21 cellular contexts compared by ENCODE assay signal in the genomic region with DNA sequence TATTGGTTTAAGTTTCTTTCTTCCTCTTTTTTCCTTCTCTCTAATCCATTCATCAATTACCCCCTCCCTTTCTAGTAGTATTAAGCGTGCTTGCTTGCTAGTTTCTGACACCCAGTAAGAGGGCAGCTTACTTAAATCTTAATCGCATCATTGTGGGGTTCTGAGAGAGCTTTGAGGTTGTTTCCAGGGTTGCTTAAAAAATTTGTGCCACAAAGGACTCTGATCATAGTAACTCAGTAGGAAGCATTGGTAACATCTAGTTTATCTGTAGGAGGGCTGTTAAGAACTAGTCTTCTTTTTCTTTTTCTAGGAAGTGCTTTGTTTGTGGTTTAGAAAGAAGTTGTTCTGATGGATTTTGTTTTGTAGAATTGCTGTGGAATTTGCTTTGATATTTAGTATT. TPM values are rescaled to one million over a fixed set of nuclear protein-coding genes. Genes with fewer than 3 reads are reported as not detected.
DNase-seq lines count a peak whose midpoint lies in the region; ATAC-seq, FAIRE-seq and TF ChIP-seq lines count a peak whose summit lies in the region.
"Had no signal": no experiment of that assay in that cellular context is flagged by ENCODE, and none has a peak within 500 bp of the region (broad histone marks: within the 10 kb centered on the region; RNA-seq: fewer than 3 reads in every experiment).

No MANE protein-coding gene starts in this region.

- no peak for DNase-seq in activated CD4-positive, alpha-beta T cell treated with anti-CD3 and anti-CD28 coated beads, Interleukin-2, amount 10 ng/mL, durations not matched to agents 7 days and 5 days
- no peak for DNase-seq in activated CD4-positive, alpha-beta T cell treated with anti-CD3 and anti-CD28 coated beads, Interleukin-2, amount 50 U/mL, for 1 hour
- DNase-seq in NT2/D1 (ENCODE audit: low read depth, low spot score) (peak; percentile 58), ecto neural progenitor cell (ENCODE audit: low spot score) (peak; percentile 51), SW 1271 (lab: John Stamatoyannopoulos, UW) (no peak), small intestine (no peak), CD14-positive monocyte (ENCODE audit: low spot score) (no peak)
- DNase-seq in natural killer cell treated with Interleukin-12 subunit alpha and Interleukin-12 subunit beta and Interleukin-15 and Interleukin-18, amount 100 ng/mL, for 72 hours (ENCODE audit: low spot score): no peak
- DNase-seq: activated effector memory CD4-positive, alpha-beta T cell treated with Interleukin-2 at 50 U/mL for 16 hours; DMS79 treated with DMSO at 0.1 percent for 48 hours; GM23248; left colon; naive thymus-derived CD4-positive, alpha-beta T cell; NCI-H1105 treated with DMSO at 0.1 percent for 48 hours; NCI-H2029 treated with DMSO at 0.1 percent for 48 hours; NCI-H345; SIG-M5; sigmoid colon had no signal

- peaks cover 28% of the 10 kb centered on the region for H3K4me1 Mint-ChIP-seq in activated CD4-positive, alpha-beta T cell treated with anti-CD3 and anti-CD28 coated beads, Interleukin-2, amount 10 ng/mL, durations not matched to agents 7 days and 5 days
- H3K4me1 Mint-ChIP-seq in natural killer cell treated with Interleukin-12 subunit alpha and Interleukin-12 subunit beta and Interleukin-15 and Interleukin-18, amount 100 ng/mL, for 72 hours (ENCODE audit: low read depth in 2 of 2): peaks cover 25 to 26% of the 10 kb centered on the region in 2 donors
- peaks cover 8% of the 10 kb centered on the region for H3K4me1 Mint-ChIP-seq in CD14-positive monocyte

- H3K4me3 ChIP-seq in NT2/D1 (ENCODE audit: insufficient read length, low read depth): no peak overlapping the region
- H3K4me3 ChIP-seq in small intestine (ENCODE audit: low read depth in 1 of 2, low read length in 2 of 2): no peak overlapping the region
- H3K4me3 ChIP-seq: gastroesophageal sphincter, GM23248, sigmoid colon had no signal

- TF ChIP-seq CTCF in CD14-positive monocyte (IDR thresholded peaks at IDR 0.05): no peak

- H3K27ac Mint-ChIP-seq in activated CD4-positive, alpha-beta T cell treated with anti-CD3 and anti-CD28 coated beads, Interleukin-2, amount 10 ng/mL, durations not matched to agents 7 days and 5 days: peak overlapping the region; percentile 32
- peak overlapping the region; percentile 91 to 100 for H3K27ac Mint-ChIP-seq in natural killer cell treated with Interleukin-12 subunit alpha and Interleukin-12 subunit beta and Interleukin-15 and Interleukin-18, amount 100 ng/mL, for 72 hours
- H3K27ac Mint-ChIP-seq in CD14-positive monocyte: no peak overlapping the region
- H3K27ac Mint-ChIP-seq: B cell had no signal

- peaks cover 14% of the 10 kb centered on the region for H3K9me3 Mint-ChIP-seq in activated CD4-positive, alpha-beta T cell treated with anti-CD3 and anti-CD28 coated beads, Interleukin-2, amount 10 ng/mL, durations not matched to agents 7 days and 5 days
- peaks cover 2% of the 10 kb centered on the region for H3K9me3 Mint-ChIP-seq in natural killer cell treated with Interleukin-12 subunit alpha and Interleukin-12 subunit beta and Interleukin-15 and Interleukin-18, amount 100 ng/mL, for 72 hours
- peaks cover 6 to 15% (median 9%) of the 10 kb centered on the region in 7 donors for H3K9me3 Mint-ChIP-seq in CD14-positive monocyte

- H3K27ac ChIP-seq in small intestine (ENCODE audit: low read depth in 1 of 2, low read length in 1 of 2): no peak overlapping the region
- H3K27ac ChIP-seq: gastroesophageal sphincter, GM23248, sigmoid colon had no signal

- H3K4me3 Mint-ChIP-seq in activated CD4-positive, alpha-beta T cell treated with anti-CD3 and anti-CD28 coated beads, Interleukin-2, amount 10 ng/mL, durations not matched to agents 7 days and 5 days: no peak overlapping the region
- peak overlapping the region; percentile 8 for H3K4me3 Mint-ChIP-seq in natural killer cell treated with Interleukin-12 subunit alpha and Interleukin-12 subunit beta and Interleukin-15 and Interleukin-18, amount 100 ng/mL, for 72 hours
- H3K4me3 Mint-ChIP-seq in CD14-positive monocyte: no peak overlapping the region
- H3K4me3 Mint-ChIP-seq: B cell had no signal

- H3K27me3 ChIP-seq in NT2/D1 (ENCODE audit: insufficient read depth, insufficient read length) (peaks cover 7% of the 10 kb centered on the region), small intestine (ENCODE audit: control insufficient read depth in 2 of 2, insufficient read depth in 2 of 2, low read length in 2 of 2) (no peaks in the 10 kb centered on the region)
- H3K27me3 ChIP-seq: gastroesophageal sphincter, sigmoid colon had no signal

- H3K4me1 ChIP-seq in NT2/D1 (ENCODE audit: insufficient read depth, insufficient read length): no peaks in the 10 kb centered on the region
- no peaks in the 10 kb centered on the region for H3K4me1 ChIP-seq in small intestine (ENCODE audit: control insufficient read depth in 2 of 2, insufficient read depth in 1 of 2, low read depth in 1 of 2, low read length in 1 of 2)
- H3K4me1 ChIP-seq: gastroesophageal sphincter, sigmoid colon had no signal

- H3K9ac ChIP-seq in NT2/D1 (ENCODE audit: insufficient read length, low read depth): no peak overlapping the region
- H3K9ac ChIP-seq: GM23248 had no signal

- peak in 1 of 2 donors; percentile 38 for ATAC-seq in natural killer cell treated with Interleukin-12 subunit alpha and Interleukin-12 subunit beta and Interleukin-15 and Interleukin-18, amount 100 ng/mL, for 72 hours
- ATAC-seq: gastroesophageal sphincter; left colon; naive thymus-derived CD4-positive, alpha-beta T cell had no signal

- intact Hi-C loops in CD14-positive monocyte (cut with micrococcal nuclease): no loop called here

- CTCF ChIA-PET in activated CD4-positive, alpha-beta T cell treated with anti-CD3 and anti-CD28 coated beads, Interleukin-2, amount 10 ng/mL, durations not matched to agents 7 days and 5 days (lab: Charles Lee): no interaction called here

- 87 to 96% (median 93%) methylated on average over 2 of the region's 2 CpGs for WGBS in small intestine, 3 donors

- peaks cover 48% of the 10 kb centered on the region for H3K36me3 Mint-ChIP-seq in activated CD4-positive, alpha-beta T cell treated with anti-CD3 and anti-CD28 coated beads, Interleukin-2, amount 10 ng/mL, durations not matched to agents 7 days and 5 days (ENCODE audit: low read depth)
- H3K36me3 Mint-ChIP-seq in natural killer cell treated with Interleukin-12 subunit alpha and Interleukin-12 subunit beta and Interleukin-15 and Interleukin-18, amount 100 ng/mL, for 72 hours: peaks cover 4% of the 10 kb centered on the region
- peaks cover 13 to 18% of the 10 kb centered on the region in 2 donors for H3K36me3 Mint-ChIP-seq in CD14-positive monocyte

- H3K9me3 ChIP-seq in NT2/D1 (ENCODE audit: insufficient read depth, low read length): peaks cover 14% of the 10 kb centered on the region
- H3K9me3 ChIP-seq in small intestine (ENCODE audit: control insufficient read depth, low read depth): no peaks in the 10 kb centered on the region
- H3K9me3 ChIP-seq: gastroesophageal sphincter, sigmoid colon had no signal

- no peaks in the 10 kb centered on the region for H3K36me3 ChIP-seq in NT2/D1 (ENCODE audit: insufficient read depth, insufficient read length, low read length)
- H3K36me3 ChIP-seq in small intestine (ENCODE audit: control insufficient read depth in 2 of 2, insufficient read depth in 2 of 2, low read length in 2 of 2): peaks cover 0 to 3% of the 10 kb centered on the region in 2 donors

- POLR2A ChIA-PET in activated CD4-positive, alpha-beta T cell treated with anti-CD3 and anti-CD28 coated beads, Interleukin-2, amount 10 ng/mL, durations not matched to agents 7 days and 5 days (lab: Charles Lee): no interaction called here

- H3K27me3 Mint-ChIP-seq in activated CD4-positive, alpha-beta T cell treated with anti-CD3 and anti-CD28 coated beads, Interleukin-2, amount 10 ng/mL, durations not matched to agents 7 days and 5 days: no peaks in the 10 kb centered on the region
- H3K27me3 Mint-ChIP-seq in natural killer cell treated with Interleukin-12 subunit alpha and Interleukin-12 subunit beta and Interleukin-15 and Interleukin-18, amount 100 ng/mL, for 72 hours: no peaks in the 10 kb centered on the region
- H3K27me3 Mint-ChIP-seq in CD14-positive monocyte (ENCODE audit: low read depth in 3 of 3): peaks cover 0 to 3% (median 0%) of the 10 kb centered on the region in 3 donors
- H3K27me3 Mint-ChIP-seq: B cell; naive thymus-derived CD4-positive, alpha-beta T cell had no signal

- no peak for FAIRE-seq in small intestine (lab: Jason Lieb, UNC)
- FAIRE-seq: colon had no signal

RNA-seq across cellular contexts. Expression of a gene that starts 45.3 kb away (rescaled TPM):
- total RNA-seq in activated CD4-positive, alpha-beta T cell treated with anti-CD3 and anti-CD28 coated beads, Interleukin-2, amount 10 ng/mL, durations not matched to agents 7 days and 5 days: 10 to 100 TPM; 32.9 to 33.1 TPM
- total RNA-seq in natural killer cell treated with Interleukin-12 subunit alpha and Interleukin-12 subunit beta and Interleukin-15 and Interleukin-18, amount 100 ng/mL, for 72 hours: 10 to 100 TPM; 23.0 to 40.3 TPM
- 10 to 100 TPM; 11.3 to 16.3 (median 11.9) TPM for polyA plus RNA-seq in small intestine
- polyA plus RNA-seq in CD14-positive monocyte: 1 to 10 TPM; 5.9 to 8.4 TPM

Comparison
In these comparisons a context has a peak if more than half of its experiments do, and no peak if none do; other contexts are left out.
1. DNase-seq: peak in NT2/D1 (single experiment) and ecto neural progenitor cell (single experiment); none in activated CD4-positive, alpha-beta T cell treated with anti-CD3 and anti-CD28 coated beads, Interleukin-2, amount 10 ng/mL, durations not matched to agents 7 days and 5 days (single experiment), activated CD4-positive, alpha-beta T cell treated with anti-CD3 and anti-CD28 coated beads, Interleukin-2, amount 50 U/mL, for 1 hour (single experiment), natural killer cell treated with Interleukin-12 subunit alpha and Interleukin-12 subunit beta and Interleukin-15 and Interleukin-18, amount 100 ng/mL, for 72 hours (single experiment), SW 1271 (0 of 2), small intestine (single experiment) and CD14-positive monocyte (single experiment).
2. H3K27ac Mint-ChIP-seq: peak in activated CD4-positive, alpha-beta T cell treated with anti-CD3 and anti-CD28 coated beads, Interleukin-2, amount 10 ng/mL, durations not matched to agents 7 days and 5 days (single experiment) and natural killer cell treated with Interleukin-12 subunit alpha and Interleukin-12 subunit beta and Interleukin-15 and Interleukin-18, amount 100 ng/mL, for 72 hours (2 of 2); none in CD14-positive monocyte (0 of 7).